8 cellular contexts compared by ENCODE assay signal in genomic region chrX:55161581-55161980, GRCh38. TPM values are rescaled to one million over a fixed set of nuclear protein-coding genes. Genes with fewer than 3 reads are reported as not detected.
DNase-seq lines count a peak whose midpoint lies in the region; ATAC-seq and FAIRE-seq lines count a peak whose summit lies in the region.

No MANE protein-coding gene starts in this region.

- peak overlapping the region; percentile 91 to 98 (median 96) for H3K27ac Mint-ChIP-seq in immature natural killer cell

- H3K9me3 Mint-ChIP-seq in immature natural killer cell: no peaks in the 10 kb centered on the region

- H3K4me1 Mint-ChIP-seq in immature natural killer cell: peaks cover 19 to 23% of the 10 kb centered on the region in 2 donors

- in situ Hi-C loops in ACHN (cut with HindIII; ENCODE audit: low pct_ligation_motif_present, low pct_unique_long_range_greater_than_20kb, low sequenced_read_pairs): no loop called here

- FAIRE-seq in HTR-8/SVneo (lab: Jason Lieb, UNC) (no peak), frontal cortex (lab: Jason Lieb, UNC) (no peak)

- DNase-seq in ACHN (peak; percentile 8), HTR-8/SVneo (ENCODE audit: insufficient read length, low spot score) (peak; percentile 1), amniotic epithelial cell (ENCODE audit: low read depth) (peak; percentile 32), immature natural killer cell (no peak), NCI-H1417 treated with DMSO at 0.1 percent for 48 hours (lab: John Stamatoyannopoulos, UW) (no peak), frontal cortex (ENCODE audit: low spot score in 2 of 2) (no peak), NOMO-1 treated with dmso at 0.1 percent for 144 hours (lab: John Stamatoyannopoulos, UW; ENCODE audit: unreplicated experiment) (no peak)
- DNase-seq in stimulated activated naive CD8-positive, alpha-beta T cell treated with anti-CD3 and anti-CD28 coated beads, Interleukin-15, Interleukin-2, amounts not matched to agents 100 U/mL and 50 U/mL, for 24 hours: peak; percentile 3

- H3K4me3 Mint-ChIP-seq in immature natural killer cell: peak overlapping the region; percentile 87 to 96 (median 93)

- no peak for ATAC-seq in stimulated activated naive CD8-positive, alpha-beta T cell treated with anti-CD3 and anti-CD28 coated beads, Interleukin-15, Interleukin-2, amounts not matched to agents 100 U/mL and 50 U/mL, for 24 hours

- no peaks in the 10 kb centered on the region for H3K36me3 Mint-ChIP-seq in immature natural killer cell

- H3K27me3 Mint-ChIP-seq in immature natural killer cell (ENCODE audit: low read depth in 3 of 3): peaks cover 7 to 19% (median 9%) of the 10 kb centered on the region in 3 donors

RNA-seq across cellular contexts. Expression of gene PAGE5, which starts 58.6 kb away (rescaled TPM):
- not detected for polyA plus RNA-seq in immature natural killer cell
- total RNA-seq in frontal cortex: not detected

Comparison
In these comparisons a context has a peak if more than half of its experiments do, and no peak if none do; other contexts are left out.
1. DNase-seq: peak in ACHN (single experiment), HTR-8/SVneo (single experiment), amniotic epithelial cell (single experiment) and stimulated activated naive CD8-positive, alpha-beta T cell treated with anti-CD3 and anti-CD28 coated beads, Interleukin-15, Interleukin-2, amounts not matched to agents 100 U/mL and 50 U/mL, for 24 hours (single experiment); none in immature natural killer cell (0 of 3), NCI-H1417 treated with DMSO at 0.1 percent for 48 hours (single experiment), frontal cortex (0 of 2) and NOMO-1 treated with dmso at 0.1 percent for 144 hours (single experiment).